Comparison of ENCODE assay signal across 16 cellular contexts in genomic region chr2:119522561-119523110, GRCh38. TPM values are rescaled to one million over a fixed set of nuclear protein-coding genes. Genes with fewer than 3 reads are reported as not detected.
"Had no signal": no experiment of that assay in that cellular context is flagged by ENCODE, and none has a peak within 500 bp of the region (broad histone marks: within the 10 kb centered on the region; RNA-seq: fewer than 3 reads in every experiment).

No MANE protein-coding gene starts in this region.

- DNase-seq: activated CD4-positive, alpha-beta T cell treated with anti-CD3 and anti-CD28 coated beads for 4 hours; activated CD8-positive, alpha-beta memory T cell treated with anti-CD3 and anti-CD28 coated beads, Interleukin-2, amount 50 U/mL, for 4 hours; activated CD8-positive, alpha-beta T cell treated with anti-CD3 and anti-CD28 coated beads for 36 hours; activated naive CD8-positive, alpha-beta T cell treated with anti-CD3 and anti-CD28 coated beads, Interleukin-2, amount 10 ng/mL, durations not matched to agents 7 days and 5 days; anterior cingulate cortex; foreskin melanocyte; heart left ventricle; retina; stimulated activated CD4-positive, alpha-beta T cell treated with anti-CD3 and anti-CD28 coated beads, Interleukin-15, amount 100 ng/mL, for 24 hours; stimulated activated CD4-positive, alpha-beta T cell treated with anti-CD3 and anti-CD28 coated beads, Interleukin-4, amount 100 ng/mL, for 24 hours; stimulated activated naive CD8-positive, alpha-beta T cell treated with anti-CD3 and anti-CD28 coated beads, Interleukin-15, amount 100 ng/mL, for 72 hours; T1000; testis had no signal

- H3K27ac Mint-ChIP-seq: activated CD8-positive, alpha-beta T cell treated with anti-CD3 and anti-CD28 coated beads for 36 hours; activated naive CD8-positive, alpha-beta T cell treated with anti-CD3 and anti-CD28 coated beads, Interleukin-2, amount 10 ng/mL, durations not matched to agents 7 days and 5 days; stimulated activated naive CD8-positive, alpha-beta T cell treated with anti-CD3 and anti-CD28 coated beads, Interleukin-15, amount 100 ng/mL, for 72 hours had no signal

- H3K9me3 Mint-ChIP-seq: activated CD8-positive, alpha-beta T cell treated with anti-CD3 and anti-CD28 coated beads for 36 hours; stimulated activated naive CD8-positive, alpha-beta T cell treated with anti-CD3 and anti-CD28 coated beads, Interleukin-15, amount 100 ng/mL, for 72 hours had no signal

- H3K9me3 ChIP-seq: heart left ventricle, testis, vagina had no signal

- H3K9ac ChIP-seq: parathyroid adenoma had no signal

- H3K27me3 ChIP-seq: testis, vagina had no signal

- H3K4me3 Mint-ChIP-seq: activated CD8-positive, alpha-beta T cell treated with anti-CD3 and anti-CD28 coated beads for 36 hours; activated naive CD8-positive, alpha-beta T cell treated with anti-CD3 and anti-CD28 coated beads, Interleukin-2, amount 10 ng/mL, durations not matched to agents 7 days and 5 days; stimulated activated naive CD8-positive, alpha-beta T cell treated with anti-CD3 and anti-CD28 coated beads, Interleukin-15, amount 100 ng/mL, for 72 hours had no signal

- H3K4me1 ChIP-seq: parathyroid adenoma, vagina had no signal

- H3K4me1 Mint-ChIP-seq: activated naive CD8-positive, alpha-beta T cell treated with anti-CD3 and anti-CD28 coated beads, Interleukin-2, amount 10 ng/mL, durations not matched to agents 7 days and 5 days had no signal

- H2AFZ ChIP-seq: parathyroid adenoma had no signal

- H3K36me3 ChIP-seq: heart left ventricle, vagina had no signal

- H3K27ac ChIP-seq: heart left ventricle, parathyroid adenoma, testis, vagina, VCaP had no signal

- H3K79me2 ChIP-seq: parathyroid adenoma had no signal

- ATAC-seq: activated CD8-positive, alpha-beta T cell treated with anti-CD3 and anti-CD28 coated beads for 36 hours; heart left ventricle; stimulated activated naive CD8-positive, alpha-beta T cell treated with anti-CD3 and anti-CD28 coated beads, Interleukin-15, amount 100 ng/mL, for 72 hours had no signal

- H3K4me3 ChIP-seq: vagina had no signal

RNA-seq across cellular contexts. Expression of gene SCTR, which starts 1.6 kb away (rescaled TPM):
- total RNA-seq: activated CD8-positive, alpha-beta T cell treated with anti-CD3 and anti-CD28 coated beads for 36 hours; activated naive CD8-positive, alpha-beta T cell treated with anti-CD3 and anti-CD28 coated beads, Interleukin-2, amount 10 ng/mL, durations not matched to agents 7 days and 5 days; vagina had no signal

RNA-seq across cellular contexts. Expression of gene CFAP221, which starts 21.6 kb away (rescaled TPM):
- total RNA-seq: activated CD8-positive, alpha-beta T cell treated with anti-CD3 and anti-CD28 coated beads for 36 hours; activated naive CD8-positive, alpha-beta T cell treated with anti-CD3 and anti-CD28 coated beads, Interleukin-2, amount 10 ng/mL, durations not matched to agents 7 days and 5 days had no signal
